In genomic region chr5:88268414-88269184, GRCh38 we compare ENCODE assay signal across 8 cellular contexts. TPM values are rescaled to one million over a fixed set of nuclear protein-coding genes. Genes with fewer than 3 reads are reported as not detected.
DNase-seq lines count a peak whose midpoint lies in the region; ATAC-seq and TF ChIP-seq lines count a peak whose summit lies in the region.

Gene TMEM161B, minus strand, starts transcription at chr5:88268845. Its CDS starts 122 bp downstream, at chr5:88268723.

- peak within 1 kb of the TSS; percentile 99 for H3K4me3 Mint-ChIP-seq in CD14-positive monocyte
- H3K4me3 Mint-ChIP-seq in activated CD4-positive, alpha-beta T cell treated with anti-CD3 and anti-CD28 coated beads, Interleukin-2, amount 10 ng/mL, durations not matched to agents 7 days and 5 days: peak within 1 kb of the TSS; percentile 100

- H3K36me3 Mint-ChIP-seq in CD14-positive monocyte: peaks cover 43 to 48% of the 10 kb centered on the region in 2 donors
- peaks cover 61% of the 10 kb centered on the region for H3K36me3 Mint-ChIP-seq in activated CD4-positive, alpha-beta T cell treated with anti-CD3 and anti-CD28 coated beads, Interleukin-2, amount 10 ng/mL, durations not matched to agents 7 days and 5 days (ENCODE audit: low read depth)

- POLR2A ChIA-PET in activated CD4-positive, alpha-beta T cell treated with anti-CD3 and anti-CD28 coated beads, Interleukin-2, amount 10 ng/mL, durations not matched to agents 7 days and 5 days (lab: Charles Lee): no interaction called here

- ATAC-seq in GM19395 (IDR thresholded peaks at IDR 0.05; ENCODE audit: unreplicated experiment): peak; percentile 99
- peak; percentile 98 for ATAC-seq in HG03558 (IDR thresholded peaks at IDR 0.05; ENCODE audit: extremely low read depth, unreplicated experiment)
- peak; percentile 100 for ATAC-seq in left lung

- peak within 1 kb of the TSS; percentile 42 for H3K27ac ChIP-seq in left lung

- peaks cover 0 to 3% of the 10 kb centered on the region in 2 donors for H3K9me3 ChIP-seq in left lung

- peak within 1 kb of the TSS; percentile 64 to 95 for H3K4me3 ChIP-seq in left lung

- peaks cover 28% of the 10 kb centered on the region for H3K4me1 Mint-ChIP-seq in CD14-positive monocyte
- H3K4me1 Mint-ChIP-seq in activated CD4-positive, alpha-beta T cell treated with anti-CD3 and anti-CD28 coated beads, Interleukin-2, amount 10 ng/mL, durations not matched to agents 7 days and 5 days: peaks cover 63% of the 10 kb centered on the region

- intact Hi-C loops in CD14-positive monocyte (cut with micrococcal nuclease): no loop called here
- intact Hi-C loops in left lung (cut with DNase I): no loop called here

- TF ChIP-seq CTCF in CD14-positive monocyte (IDR thresholded peaks at IDR 0.05): no peak
- no peak for TF ChIP-seq CTCF in left lung (IDR thresholded peaks at IDR 0.05)

- DNase-seq in CD14-positive monocyte (ENCODE audit: low spot score) (peak; percentile 68), NCI-H748 (lab: John Stamatoyannopoulos, UW; ENCODE audit: unreplicated experiment) (peak; percentile 97), dedifferentiated amniotic fluid mesenchymal stem cell (ENCODE audit: extremely low spot score) (peak; percentile 55), left lung (peak; percentile 95)
- peak; percentile 96 for DNase-seq in activated CD4-positive, alpha-beta T cell treated with anti-CD3 and anti-CD28 coated beads, Interleukin-2, amount 10 ng/mL, durations not matched to agents 7 days and 5 days
- DNase-seq in stimulated activated CD4-positive, alpha-beta T cell treated with anti-CD3 and anti-CD28 coated beads, Interleukin-2, amount 100 ng/mL, for 4 hours (ENCODE audit: low read depth): peak; percentile 94

- H3K4me1 ChIP-seq in left lung: peaks cover 6 to 33% of the 10 kb centered on the region in 2 donors

- CTCF ChIA-PET in activated CD4-positive, alpha-beta T cell treated with anti-CD3 and anti-CD28 coated beads, Interleukin-2, amount 10 ng/mL, durations not matched to agents 7 days and 5 days (lab: Charles Lee): interaction anchor here (1.3 kb wide), 1 partner anchor 26 kb away, joined by 3 read pairs; no protein-coding TSS in a partner anchor

- H3K27me3 Mint-ChIP-seq in CD14-positive monocyte (ENCODE audit: low read depth in 3 of 3): peaks cover 0 to 4% (median 0%) of the 10 kb centered on the region in 3 donors
- no peaks in the 10 kb centered on the region for H3K27me3 Mint-ChIP-seq in activated CD4-positive, alpha-beta T cell treated with anti-CD3 and anti-CD28 coated beads, Interleukin-2, amount 10 ng/mL, durations not matched to agents 7 days and 5 days

- H3K27me3 ChIP-seq in left lung: no peaks in the 10 kb centered on the region

- H3K27ac Mint-ChIP-seq in CD14-positive monocyte: peak within 1 kb of the TSS; percentile 90 to 97 (median 95)
- peak within 1 kb of the TSS; percentile 99 for H3K27ac Mint-ChIP-seq in activated CD4-positive, alpha-beta T cell treated with anti-CD3 and anti-CD28 coated beads, Interleukin-2, amount 10 ng/mL, durations not matched to agents 7 days and 5 days

- H3K36me3 ChIP-seq in left lung: peaks cover 0 to 10% of the 10 kb centered on the region in 2 donors

- peaks cover 2 to 9% (median 6%) of the 10 kb centered on the region in 7 donors for H3K9me3 Mint-ChIP-seq in CD14-positive monocyte
- peaks cover 4% of the 10 kb centered on the region for H3K9me3 Mint-ChIP-seq in activated CD4-positive, alpha-beta T cell treated with anti-CD3 and anti-CD28 coated beads, Interleukin-2, amount 10 ng/mL, durations not matched to agents 7 days and 5 days

RNA-seq across cellular contexts. Expression of gene TMEM161B, which starts in this region (rescaled TPM):
- 1 to 10 TPM; 4.4 to 5.0 TPM for polyA plus RNA-seq in CD14-positive monocyte
- 10 to 100 TPM; 23.0 to 24.0 TPM for total RNA-seq in activated CD4-positive, alpha-beta T cell treated with anti-CD3 and anti-CD28 coated beads, Interleukin-2, amount 10 ng/mL, durations not matched to agents 7 days and 5 days
- 10 to 100 TPM; 13.6 to 16.3 TPM for total RNA-seq in left lung

Comparison
In these comparisons a context has a peak if more than half of its experiments do, and no peak if none do; other contexts are left out.
1. Peak in every context shown above with its lines: DNase-seq, ATAC-seq, H3K4me3 ChIP-seq and H3K27ac ChIP-seq.